Comparison of ENCODE assay signal across 8 cellular contexts in the genomic region with DNA sequence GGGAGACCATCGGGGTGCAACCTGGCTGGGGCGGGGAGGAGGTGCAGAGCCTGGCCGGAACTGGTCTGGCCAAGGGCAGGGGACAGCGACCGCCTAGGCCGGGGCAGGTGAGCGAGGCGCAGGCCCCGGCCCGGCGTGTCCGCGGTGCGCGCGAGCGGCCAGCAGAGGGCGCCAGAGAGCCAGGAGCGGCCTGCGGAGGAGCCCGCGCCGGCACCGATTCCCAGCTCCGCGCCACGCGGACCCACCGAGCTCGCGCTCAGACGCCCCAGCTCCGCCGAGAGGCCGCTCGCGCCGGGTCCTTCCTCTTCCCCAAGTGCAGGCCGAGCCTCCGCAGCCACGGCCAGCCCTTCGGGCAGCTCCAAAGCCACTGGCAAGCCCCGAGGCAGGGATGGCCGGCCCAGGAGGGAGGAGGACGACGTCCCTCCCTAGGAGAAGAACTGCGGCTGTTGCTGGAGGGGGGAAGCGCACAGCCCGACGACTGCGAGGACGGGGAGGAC.
A peak's percentile ranks its signal among the peaks of the same experiment; 100 is the strongest.
DNase-seq lines count a peak whose midpoint lies in the region; FAIRE-seq and TF ChIP-seq lines count a peak whose summit lies in the region.
"Not testable (repeated sequence)": the region's sequence is repeated elsewhere in the genome, so short reads cannot be mapped to it uniquely, and the experiment has no call there.

No MANE protein-coding gene starts in this region.

- H3K4me1 ChIP-seq in ectodermal cell (ENCODE audit: control insufficient read depth, insufficient read depth, low read length); suprapubic skin: not testable (repeated sequence)

- peak; percentile 43; the same call in 1 of the 2 replicates for TF ChIP-seq RAD21 in Ishikawa (IDR thresholded peaks at IDR 0.05; ENCODE audit: low read depth)

- DNase-seq in D721Med (ENCODE audit: insufficient read length, low spot score) = not testable (repeated sequence)
- DNase-seq in SKM-1 (lab: John Stamatoyannopoulos, UW; ENCODE audit: unreplicated experiment) (peak; percentile 47), inferior parietal cortex (ENCODE audit: extremely low spot score) (peak; percentile 36), putamen (ENCODE audit: low spot score) (peak; percentile 16), suprapubic skin (ENCODE audit: low spot score in 2 of 2) (peak in 1 of 2 donors; percentile 55)
- peak; percentile 21 to 26 for DNase-seq in activated T-helper 1 cell treated with anti-CD3 and anti-CD28 coated beads, Interleukin-2, amount 50 U/mL, for 16 hours (ENCODE audit: low read depth in 1 of 2, low spot score in 1 of 2)

- peaks cover 28% of the 10 kb centered on the region for H3K27me3 ChIP-seq in ectodermal cell (ENCODE audit: control insufficient read depth, insufficient read depth, low read length, poor library complexity, severe bottlenecking)
- peaks cover 29% of the 10 kb centered on the region for H3K27me3 ChIP-seq in suprapubic skin

- not testable (repeated sequence) for H3K36me3 ChIP-seq in ectodermal cell (ENCODE audit: control insufficient read depth, insufficient read depth, low read length); suprapubic skin

- TF ChIP-seq EP300 in Ishikawa (IDR thresholded peaks at IDR 0.05; ENCODE audit: borderline replicate concordance); suprapubic skin (IDR thresholded peaks at IDR 0.05): not testable (repeated sequence)

- H3K27ac ChIP-seq in ectodermal cell (ENCODE audit: insufficient read depth, low read depth, low read length, poor library complexity, severe bottlenecking); suprapubic skin: not testable (repeated sequence)

- H3K9me3 ChIP-seq in ectodermal cell (ENCODE audit: control insufficient read depth, low read length); suprapubic skin: not testable (repeated sequence)

- TF ChIP-seq CTCF in D721Med (IDR thresholded peaks at IDR 0.05; ENCODE audit: insufficient read depth, missing control alignments) (peak; percentile 43), suprapubic skin (IDR thresholded peaks at IDR 0.05) (peak; percentile 37 to 96)

- not testable (repeated sequence) for TF ChIP-seq POLR2A in suprapubic skin (IDR thresholded peaks at IDR 0.05)

- FAIRE-seq in D721Med (lab: Jason Lieb, UNC) = not testable (repeated sequence)

- WGBS in ectodermal cell, 2 experiments = 10 to 11% methylated on average over 52 of the region's 52 CpGs
- whole genome bisulfite sequencing in suprapubic skin = 2% methylated on average over 11 of the region's 52 CpGs

- peak overlapping the region; percentile 18 for H3K4me3 ChIP-seq in ectodermal cell (ENCODE audit: insufficient read depth, low read depth, low read length)
- peak overlapping the region; percentile 40 for H3K4me3 ChIP-seq in suprapubic skin

TF ChIP-seq in Ishikawa, 13 proteins besides CTCF, POLR2A, EP300 and RAD21:
- TF ChIP-seq MAX (IDR thresholded peaks at IDR 0.05) = peak; percentile 48; the same call in 1 of the 2 replicates
